ENCODE assay signal across 18 cellular contexts in the genomic region with DNA sequence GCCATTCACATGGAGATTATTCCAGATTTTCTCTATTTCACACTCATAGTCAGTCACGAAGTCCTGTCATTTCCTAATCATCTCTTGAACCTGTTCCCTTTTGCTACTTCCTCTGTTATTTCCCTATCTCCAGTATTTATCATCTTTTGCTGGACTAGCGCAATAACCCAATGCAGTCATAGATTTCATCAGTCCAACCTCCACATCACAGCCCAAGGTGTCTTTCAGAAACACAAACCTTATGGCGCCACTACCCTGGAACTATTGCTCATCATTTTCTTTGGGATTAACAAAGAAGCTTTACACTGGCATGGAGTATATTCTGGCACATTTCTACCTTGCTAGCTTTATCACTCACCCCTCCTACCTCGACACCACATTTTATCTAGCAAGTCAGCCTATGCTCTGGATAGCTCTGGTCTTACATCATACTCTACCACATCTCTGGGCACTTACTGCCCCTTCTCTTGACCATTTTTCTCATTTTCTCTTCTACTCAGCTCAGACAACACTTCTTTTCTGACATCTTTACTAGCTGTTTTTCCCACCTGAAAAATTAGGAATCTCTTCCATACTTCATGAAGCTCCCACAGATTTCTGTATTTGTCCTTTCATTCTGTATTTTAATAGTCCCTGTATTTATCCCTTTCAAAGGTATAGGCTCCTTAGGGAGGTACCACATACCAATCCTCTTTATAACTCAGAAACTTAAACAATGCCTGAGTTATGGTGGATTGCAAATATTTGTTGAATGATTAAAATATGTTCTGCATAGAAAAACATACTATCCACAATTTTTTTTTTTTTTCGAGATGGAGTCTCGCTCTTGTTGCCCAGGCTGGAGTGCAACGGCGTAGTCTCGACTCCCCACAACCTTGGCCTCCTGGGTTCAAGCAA.
DNase-seq lines count a peak whose midpoint lies in the region; ATAC-seq, FAIRE-seq and TF ChIP-seq lines count a peak whose summit lies in the region.
"Had no signal": no experiment of that assay in that cellular context is flagged by ENCODE, and none has a peak within 500 bp of the region (broad histone marks: within the 10 kb centered on the region; RNA-seq: fewer than 3 reads in every experiment).

No MANE protein-coding gene starts in this region.

- CTCF ChIA-PET in A549 (lab: Yijun Ruan, JAX) = interaction anchor here (0.6 kb wide), 1 partner anchor 776 kb away, joined by 3 read pairs; no protein-coding TSS in a partner anchor

- H4K20me1 ChIP-seq in GM23338 (replicated peaks; ENCODE audit: insufficient read depth) = no peaks in the 10 kb centered on the region
- H4K20me1 ChIP-seq: BLaER1 treated with 17β-estradiol and CSF1 and Interleukin-3, amounts not matched to agents 10 nM and 100 nM had no signal

- TF ChIP-seq EP300 in A549 (IDR thresholded peaks at IDR 0.05) = no peak

- H3K9me2 ChIP-seq in GM23338 (ENCODE audit: insufficient read depth) = peaks cover 12% of the 10 kb centered on the region; the same call in 1 of the 2 replicates

- H3K4me1 Mint-ChIP-seq in GM23338 = no peaks in the 10 kb centered on the region
- H3K4me1 Mint-ChIP-seq: H9 had no signal

- no peak for DNase-seq in A549 (ENCODE audit: low read depth in 1 of 2, low spot score in 1 of 2)
- DNase-seq in GM23338 (ENCODE audit: low spot score) = no peak
- no peak for DNase-seq in RWPE2 (ENCODE audit: low spot score)
- peak; percentile 86 for DNase-seq in epithelial cell of esophagus (ENCODE audit: low read depth)
- no peak for DNase-seq in stimulated activated CD4-positive, alpha-beta T cell treated with anti-CD3 and anti-CD28 coated beads, Interleukin-15, amount 100 ng/mL, for 24 hours
- DNase-seq in middle frontal gyrus (ENCODE audit: extremely low spot score, low spot score) = no peak
- no peak for DNase-seq in stimulated activated CD4-positive, alpha-beta T cell treated with anti-CD3 and anti-CD28 coated beads, Interleukin-2, amount 100 ng/mL, for 24 hours
- no peak for DNase-seq in occipital lobe (lab: John Stamatoyannopoulos, UW)
- DNase-seq: CD8-positive, alpha-beta memory T cell; GDM1; H9; NCI-H1092 treated with DMSO at 0.1 percent for 48 hours; NCI-H1694; NCI-H2107; NCI-H510A treated with DMSO at 0.1 percent for 48 hours; NCI-H774 had no signal

- no peak for TF ChIP-seq RAD21 in A549 (conservative IDR thresholded peaks at IDR 0.05 in 1 of 2, IDR thresholded peaks at IDR 0.05 in 1 of 2)

- no peak for ATAC-seq in A549
- ATAC-seq in GM23338 = no peak
- ATAC-seq in RWPE2 (ENCODE audit: low read depth) = no peak; the same call in 2 of the 3 replicates

- POLR2A ChIA-PET in A549 (lab: Yijun Ruan, JAX) = no interaction called here

- no peaks in the 10 kb centered on the region for H3K9me3 ChIP-seq in A549
- no peaks in the 10 kb centered on the region for H3K9me3 ChIP-seq in RWPE2 (ENCODE audit: severe bottlenecking)

- H3F3A ChIP-seq in GM23338 (replicated peaks; ENCODE audit: low read depth) = no peaks in the 10 kb centered on the region

- 64% methylated on average over 9 of the region's 9 CpGs for WGBS in A549 (ENCODE audit: missing lambda C conversion rate)

- no peak for TF ChIP-seq POLR2A in A549 (IDR thresholded peaks at IDR 0.05; ENCODE audit: low read length)

- H3K36me3 ChIP-seq in GM23338 (ENCODE audit: insufficient read depth) (no peaks in the 10 kb centered on the region), RWPE2 (ENCODE audit: low read depth) (no peaks in the 10 kb centered on the region)
- H3K36me3 ChIP-seq: BLaER1 treated with 17β-estradiol and CSF1 and Interleukin-3, amounts not matched to agents 10 nM and 100 nM had no signal

- no peak for TF ChIP-seq CTCF in A549 (IDR thresholded peaks at IDR 0.05)
- TF ChIP-seq CTCF in GM23338 (conservative IDR thresholded peaks at IDR 0.05; ENCODE audit: low read depth in 2 of 2) = no peak
- TF ChIP-seq CTCF in RWPE2 (IDR thresholded peaks at IDR 0.05; ENCODE audit: poor library complexity, severe bottlenecking) = no peak
- no peak for TF ChIP-seq CTCF in epithelial cell of esophagus (IDR thresholded peaks at IDR 0.05; ENCODE audit: insufficient read depth, low read depth, low read length, missing control alignments)

- H3K4me1 ChIP-seq in A549 (peaks cover 22% of the 10 kb centered on the region), GM23338 (ENCODE audit: insufficient read depth) (no peaks in the 10 kb centered on the region), RWPE2 (ENCODE audit: insufficient read depth, poor library complexity, severe bottlenecking) (peaks cover 48% of the 10 kb centered on the region)

- no peaks in the 10 kb centered on the region; the same call in 1 of the 3 replicates for H3K9me3 Mint-ChIP-seq in GM23338

- peak overlapping the region; percentile 50; the same call in 1 of the 3 replicates for H3K4me2 ChIP-seq in A549
- H3K4me2 ChIP-seq in GM23338 = no peak overlapping the region
- H3K4me2 ChIP-seq: BLaER1 treated with 17β-estradiol and CSF1 and Interleukin-3, amounts not matched to agents 10 nM and 100 nM; KMS-11 had no signal

- 0 out of 2 replicates have a peak overlapping the region, but pooled peaks have one; percentile 34 for H2AFZ ChIP-seq in GM23338

- peak overlapping the region; percentile 8; the same call in 1 of the 2 replicates for H3K27ac Mint-ChIP-seq in GM23338
- H3K27ac Mint-ChIP-seq: CD8-positive, alpha-beta memory T cell; H9 had no signal

- H3K27me3 Mint-ChIP-seq in GM23338 (ENCODE audit: insufficient read depth, low read depth, poor library complexity) = no peaks in the 10 kb centered on the region
- H3K27me3 Mint-ChIP-seq: CD8-positive, alpha-beta memory T cell had no signal

- H3K79me2 ChIP-seq in GM23338 (replicated peaks; ENCODE audit: insufficient read depth) = no peaks in the 10 kb centered on the region

- no peaks in the 10 kb centered on the region for H3K27me3 ChIP-seq in GM23338 (ENCODE audit: insufficient read depth)
- no peaks in the 10 kb centered on the region for H3K27me3 ChIP-seq in RWPE2 (ENCODE audit: insufficient read depth, poor library complexity, severe bottlenecking)
- H3K27me3 ChIP-seq: BLaER1 treated with 17β-estradiol and CSF1 and Interleukin-3, amounts not matched to agents 10 nM and 100 nM had no signal

- H3K36me3 Mint-ChIP-seq in GM23338 (ENCODE audit: low read depth) = no peaks in the 10 kb centered on the region

- FAIRE-seq in A549 (lab: Jason Lieb, UNC) = no peak

- H3K27ac ChIP-seq in A549 = peak overlapping the region; percentile 66 to 72
- H3K27ac ChIP-seq in GM23338 (ENCODE audit: low read depth) = no peak overlapping the region
- peak overlapping the region; percentile 86 for H3K27ac ChIP-seq in RWPE2 (ENCODE audit: poor library complexity, severe bottlenecking)
- H3K27ac ChIP-seq: BLaER1 treated with 17β-estradiol and CSF1 and Interleukin-3, amounts not matched to agents 10 nM and 100 nM; KMS-11 had no signal

- no peak overlapping the region for H3K4me3 ChIP-seq in A549
- H3K4me3 ChIP-seq in GM23338 = no peak overlapping the region
- H3K4me3 ChIP-seq in RWPE2 (ENCODE audit: severe bottlenecking) = no peak overlapping the region
- H3K4me3 ChIP-seq in epithelial cell of esophagus (ENCODE audit: low read length) = no peak overlapping the region
- H3K4me3 ChIP-seq: BLaER1 treated with 17β-estradiol and CSF1 and Interleukin-3, amounts not matched to agents 10 nM and 100 nM had no signal

- no peak overlapping the region for H3K4me3 Mint-ChIP-seq in GM23338
- H3K4me3 Mint-ChIP-seq: CD8-positive, alpha-beta memory T cell; H9 had no signal

TF ChIP-seq in A549, 52 proteins besides CTCF, POLR2A, EP300 and RAD21 (continues in another document):
- no peak for TF ChIP-seq TP53 (CRISPR knock-in tag; IDR thresholded peaks at IDR 0.05)
- TF ChIP-seq EHMT2 (IDR thresholded peaks at IDR 0.05; ENCODE audit: low read depth) = no peak
- no peak for TF ChIP-seq MAZ (IDR thresholded peaks at IDR 0.05; ENCODE audit: borderline replicate concordance, low read depth, low read length)
- no peak for TF ChIP-seq CEBPB (IDR thresholded peaks at IDR 0.05)
- no peak for TF ChIP-seq HOXB13 (CRISPR knock-in tag; IDR thresholded peaks at IDR 0.05; ENCODE audit: low read depth)
- TF ChIP-seq RNF2 (IDR thresholded peaks at IDR 0.05; ENCODE audit: borderline replicate concordance, low read depth) = no peak
- no peak for TF ChIP-seq ZFP36 (IDR thresholded peaks at IDR 0.05; ENCODE audit: borderline replicate concordance, partially characterized antibody)
- no peak for TF ChIP-seq BHLHE40 (IDR thresholded peaks at IDR 0.05; ENCODE audit: low read depth, low read length)
- no peak for TF ChIP-seq SMC3 (IDR thresholded peaks at IDR 0.05)
- TF ChIP-seq, protein P1, sequence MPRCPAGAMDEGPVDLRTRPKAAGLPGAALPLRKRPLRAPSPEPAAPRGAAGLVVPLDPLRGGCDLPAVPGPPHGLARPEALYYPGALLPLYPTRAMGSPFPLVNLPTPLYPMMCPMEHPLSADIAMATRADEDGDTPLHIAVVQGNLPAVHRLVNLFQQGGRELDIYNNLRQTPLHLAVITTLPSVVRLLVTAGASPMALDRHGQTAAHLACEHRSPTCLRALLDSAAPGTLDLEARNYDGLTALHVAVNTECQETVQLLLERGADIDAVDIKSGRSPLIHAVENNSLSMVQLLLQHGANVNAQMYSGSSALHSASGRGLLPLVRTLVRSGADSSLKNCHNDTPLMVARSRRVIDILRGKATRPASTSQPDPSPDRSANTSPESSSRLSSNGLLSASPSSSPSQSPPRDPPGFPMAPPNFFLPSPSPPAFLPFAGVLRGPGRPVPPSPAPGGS (IDR thresholded peaks at IDR 0.05) = no peak

TF ChIP-seq in GM23338, 12 proteins besides CTCF, POLR2A, EP300 and RAD21 (continues in another document):
- TF ChIP-seq, protein P2, sequence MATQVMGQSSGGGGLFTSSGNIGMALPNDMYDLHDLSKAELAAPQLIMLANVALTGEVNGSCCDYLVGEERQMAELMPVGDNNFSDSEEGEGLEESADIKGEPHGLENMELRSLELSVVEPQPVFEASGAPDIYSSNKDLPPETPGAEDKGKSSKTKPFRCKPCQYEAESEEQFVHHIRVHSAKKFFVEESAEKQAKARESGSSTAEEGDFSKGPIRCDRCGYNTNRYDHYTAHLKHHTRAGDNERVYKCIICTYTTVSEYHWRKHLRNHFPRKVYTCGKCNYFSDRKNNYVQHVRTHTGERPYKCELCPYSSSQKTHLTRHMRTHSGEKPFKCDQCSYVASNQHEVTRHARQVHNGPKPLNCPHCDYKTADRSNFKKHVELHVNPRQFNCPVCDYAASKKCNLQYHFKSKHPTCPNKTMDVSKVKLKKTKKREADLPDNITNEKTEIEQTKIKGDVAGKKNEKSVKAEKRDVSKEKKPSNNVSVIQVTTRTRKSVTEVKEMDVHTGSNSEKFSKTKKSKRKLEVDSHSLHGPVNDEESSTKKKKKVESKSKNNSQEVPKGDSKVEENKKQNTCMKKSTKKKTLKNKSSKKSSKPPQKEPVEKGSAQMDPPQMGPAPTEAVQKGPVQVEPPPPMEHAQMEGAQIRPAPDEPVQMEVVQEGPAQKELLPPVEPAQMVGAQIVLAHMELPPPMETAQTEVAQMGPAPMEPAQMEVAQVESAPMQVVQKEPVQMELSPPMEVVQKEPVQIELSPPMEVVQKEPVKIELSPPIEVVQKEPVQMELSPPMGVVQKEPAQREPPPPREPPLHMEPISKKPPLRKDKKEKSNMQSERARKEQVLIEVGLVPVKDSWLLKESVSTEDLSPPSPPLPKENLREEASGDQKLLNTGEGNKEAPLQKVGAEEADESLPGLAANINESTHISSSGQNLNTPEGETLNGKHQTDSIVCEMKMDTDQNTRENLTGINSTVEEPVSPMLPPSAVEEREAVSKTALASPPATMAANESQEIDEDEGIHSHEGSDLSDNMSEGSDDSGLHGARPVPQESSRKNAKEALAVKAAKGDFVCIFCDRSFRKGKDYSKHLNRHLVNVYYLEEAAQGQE (IDR thresholded peaks at IDR 0.05; ENCODE audit: unreplicated experiment) = no peak
